ENCODE assay signal across 13 cellular contexts in genomic region chr17:72386619-72387237, GRCh38.
A peak's percentile ranks its signal among the peaks of the same experiment; 100 is the strongest.
DNase-seq lines count a peak whose midpoint lies in the region; ATAC-seq and TF ChIP-seq lines count a peak whose summit lies in the region.
"Had no signal": no experiment of that assay in that cellular context is flagged by ENCODE, and none has a peak within 500 bp of the region (broad histone marks: within the 10 kb centered on the region; RNA-seq: fewer than 3 reads in every experiment).

No MANE protein-coding gene starts in this region.

- CTCF ChIA-PET in RWPE1 (lab: Yijun Ruan, JAX) = no interaction called here
- CTCF ChIA-PET in CD8-positive, alpha-beta memory T cell (lab: Charles Lee) = no interaction called here

- peak overlapping the region; percentile 85 for H4K91ac ChIP-seq in mesenchymal stem cell (ENCODE audit: low read length)

- H3K79me2 ChIP-seq in Karpas-422 (ENCODE audit: low read length) = no peaks in the 10 kb centered on the region

- H3K9ac ChIP-seq in Karpas-422 (ENCODE audit: low read length) (peak overlapping the region; percentile 39; the same call in 1 of the 2 replicates), mesenchymal stem cell (ENCODE audit: low read length) (no peak overlapping the region)

- no peaks in the 10 kb centered on the region for H3K27me3 ChIP-seq in Karpas-422 (ENCODE audit: low read length)
- H3K27me3 ChIP-seq in mesenchymal stem cell (ENCODE audit: control insufficient read depth in 1 of 2, insufficient read depth in 1 of 2, low read length in 2 of 2) = no peaks in the 10 kb centered on the region
- H3K27me3 ChIP-seq in CD8-positive, alpha-beta memory T cell (ENCODE audit: insufficient read depth, low read length, poor library complexity, severe bottlenecking) = no peaks in the 10 kb centered on the region

- peak overlapping the region; percentile 53 for H2BK5ac ChIP-seq in mesenchymal stem cell (ENCODE audit: low read depth, low read length, poor library complexity, severe bottlenecking)

- H3K4me1 ChIP-seq in Karpas-422 (ENCODE audit: low read length) = peaks cover 68% of the 10 kb centered on the region
- H3K4me1 ChIP-seq in mesenchymal stem cell (ENCODE audit: control insufficient read depth, insufficient read depth, low read depth, low read length) = peaks cover 46% of the 10 kb centered on the region
- no peaks in the 10 kb centered on the region for H3K4me1 ChIP-seq in CD8-positive, alpha-beta memory T cell (ENCODE audit: insufficient read depth, low read length)

- ATAC-seq in GM21423 (IDR thresholded peaks at IDR 0.05; ENCODE audit: unreplicated experiment) = no peak
- ATAC-seq: stimulated activated naive B cell treated with anti-CD40 and anti-IgM and Interleukin-4, amounts not matched to agents 10 μg/mL and 1 μg/mL and 100 μg/mL, for 72 hours had no signal

- 73% methylated on average over 4 of the region's 5 CpGs for WGBS in mesenchymal stem cell

- peak overlapping the region in 1 of 2 experiments; percentile 76 for H3K4ac ChIP-seq in mesenchymal stem cell (ENCODE audit: low read depth in 1 of 2, low read length in 2 of 2)

- H3K23ac ChIP-seq in mesenchymal stem cell (ENCODE audit: low read length in 2 of 2) = peak overlapping the region in 1 of 2 experiments; percentile 61

- peaks cover 0 to 3% (median 0%) of the 10 kb centered on the region in 5 donors for H3K9me3 Mint-ChIP-seq in CD8-positive, alpha-beta memory T cell
- H3K9me3 Mint-ChIP-seq: activated naive CD8-positive, alpha-beta T cell treated with anti-CD3 and anti-CD28 coated beads for 36 hours had no signal

- peak overlapping the region; percentile 27 for H4K8ac ChIP-seq in mesenchymal stem cell (ENCODE audit: low read length)

- H3K9me2 ChIP-seq in Karpas-422 (replicated peaks; ENCODE audit: insufficient read depth, low read length) = no peaks in the 10 kb centered on the region

- H2AFZ ChIP-seq in Karpas-422 (ENCODE audit: low read length) (no peak overlapping the region), mesenchymal stem cell (ENCODE audit: low read depth, low read length) (no peak overlapping the region)

- peak overlapping the region; percentile 37; the same call in 1 of the 2 replicates for H3K27ac ChIP-seq in Karpas-422 (ENCODE audit: low read length)
- H3K27ac ChIP-seq in RWPE1 = peak overlapping the region; percentile 79
- peak overlapping the region; percentile 74 for H3K27ac ChIP-seq in mesenchymal stem cell (ENCODE audit: low read length, poor library complexity, severe bottlenecking)
- no peak overlapping the region for H3K27ac ChIP-seq in CD8-positive, alpha-beta memory T cell (ENCODE audit: low read depth, low read length)

- no peak overlapping the region for H3K27ac Mint-ChIP-seq in CD8-positive, alpha-beta memory T cell
- H3K27ac Mint-ChIP-seq: activated naive CD8-positive, alpha-beta T cell treated with anti-CD3 and anti-CD28 coated beads for 36 hours; stimulated activated naive B cell treated with anti-CD40 and anti-IgM and Interleukin-4, amounts not matched to agents 10 μg/mL and 1 μg/mL and 100 μg/mL, for 72 hours had no signal

- H3K18ac ChIP-seq in mesenchymal stem cell (ENCODE audit: low read depth in 1 of 2, low read length in 2 of 2) = peak overlapping the region; percentile 23 to 98

- H3K4me1 Mint-ChIP-seq in CD8-positive, alpha-beta memory T cell = no peaks in the 10 kb centered on the region
- H3K4me1 Mint-ChIP-seq: activated naive CD8-positive, alpha-beta T cell treated with anti-CD3 and anti-CD28 coated beads for 36 hours; CD4-positive, alpha-beta memory T cell; stimulated activated naive B cell treated with anti-CD40 and anti-IgM and Interleukin-4, amounts not matched to agents 10 μg/mL and 1 μg/mL and 100 μg/mL, for 72 hours had no signal

- POLR2A ChIA-PET in RWPE1 (lab: Yijun Ruan, JAX; ENCODE audit: low non-redundant PET) = interaction anchor here (0.7 kb wide), 1 partner anchor 48 kb away, joined by 8 read pairs; no protein-coding TSS in a partner anchor
- POLR2A ChIA-PET in CD8-positive, alpha-beta memory T cell (lab: Charles Lee) = no interaction called here

- peak overlapping the region; percentile 99 for H2AK5ac ChIP-seq in mesenchymal stem cell (ENCODE audit: low read length, severe bottlenecking)

- in situ Hi-C loops in Caki2 (cut with HindIII; ENCODE audit: low pct_unique_long_range_greater_than_20kb, low sequenced_read_pairs) = no loop called here

- H3K36me3 ChIP-seq in Karpas-422 (ENCODE audit: insufficient read depth, low read length) = no peaks in the 10 kb centered on the region
- no peaks in the 10 kb centered on the region for H3K36me3 ChIP-seq in mesenchymal stem cell (ENCODE audit: control insufficient read depth in 1 of 2, insufficient read depth in 2 of 2, low read depth in 1 of 2, low read length in 2 of 2)
- no peaks in the 10 kb centered on the region for H3K36me3 ChIP-seq in CD8-positive, alpha-beta memory T cell (ENCODE audit: insufficient read depth, low read length)

- H3K4me2 ChIP-seq in Karpas-422 (ENCODE audit: low read depth, low read length, poor library complexity, severe bottlenecking) (peak overlapping the region; percentile 56), mesenchymal stem cell (ENCODE audit: low read length, poor library complexity, severe bottlenecking) (no peak overlapping the region)

- H4K20me1 ChIP-seq in Karpas-422 (ENCODE audit: insufficient read depth, low read depth, low read length) = no peaks in the 10 kb centered on the region

- peaks cover 4 to 5% of the 10 kb centered on the region in 2 donors for H3K27me3 Mint-ChIP-seq in CD8-positive, alpha-beta memory T cell

- H3K4me3 Mint-ChIP-seq in CD8-positive, alpha-beta memory T cell = no peak overlapping the region
- H3K4me3 Mint-ChIP-seq: activated naive CD8-positive, alpha-beta T cell treated with anti-CD3 and anti-CD28 coated beads for 36 hours; CD4-positive, alpha-beta memory T cell; stimulated activated naive B cell treated with anti-CD40 and anti-IgM and Interleukin-4, amounts not matched to agents 10 μg/mL and 1 μg/mL and 100 μg/mL, for 72 hours had no signal

- H2BK12ac ChIP-seq in mesenchymal stem cell (ENCODE audit: low read length in 2 of 2) = peak overlapping the region; percentile 75 to 97

- peaks cover 7% of the 10 kb centered on the region for H3K79me1 ChIP-seq in mesenchymal stem cell (replicated peaks; ENCODE audit: low read length, poor library complexity, severe bottlenecking)

- H3K9me3 ChIP-seq in Karpas-422 (ENCODE audit: low read length) = no peaks in the 10 kb centered on the region
- H3K9me3 ChIP-seq in mesenchymal stem cell (ENCODE audit: control insufficient read depth, low read length) = no peaks in the 10 kb centered on the region
- H3K9me3 ChIP-seq in CD8-positive, alpha-beta memory T cell (ENCODE audit: low read length) = no peaks in the 10 kb centered on the region

- H2BK15ac ChIP-seq in mesenchymal stem cell (ENCODE audit: low read depth, poor library complexity, severe bottlenecking) = peak overlapping the region; percentile 60

- DNase-seq in Caki2 (ENCODE audit: low read depth) (peak; percentile 51), Karpas-422 (peak; percentile 73), RWPE1 (ENCODE audit: low spot score) (no peak), mesenchymal stem cell (no peak), GM03348 (ENCODE audit: low spot score) (no peak), GM20000 (ENCODE audit: low spot score) (no peak)
- DNase-seq in CD8-positive, alpha-beta memory T cell = no peak
- DNase-seq: activated naive CD8-positive, alpha-beta T cell treated with anti-CD3 and anti-CD28 coated beads for 36 hours; CD4-positive, alpha-beta memory T cell; NCI-H524; stimulated activated naive B cell treated with anti-CD40 and anti-IgM and Interleukin-4, amounts not matched to agents 10 μg/mL and 1 μg/mL and 100 μg/mL, for 72 hours; T-helper 2 cell had no signal

- H3K36me3 Mint-ChIP-seq in CD8-positive, alpha-beta memory T cell = no peaks in the 10 kb centered on the region
- H3K36me3 Mint-ChIP-seq: activated naive CD8-positive, alpha-beta T cell treated with anti-CD3 and anti-CD28 coated beads for 36 hours; CD4-positive, alpha-beta memory T cell; stimulated activated naive B cell treated with anti-CD40 and anti-IgM and Interleukin-4, amounts not matched to agents 10 μg/mL and 1 μg/mL and 100 μg/mL, for 72 hours had no signal

- H3K4me3 ChIP-seq in Karpas-422 (ENCODE audit: low read length) = peak overlapping the region; percentile 14; the same call in 1 of the 2 replicates
- H3K4me3 ChIP-seq in mesenchymal stem cell (ENCODE audit: insufficient read depth in 1 of 2, low read depth in 1 of 2, low read length in 2 of 2) = no peak overlapping the region
- no peak overlapping the region for H3K4me3 ChIP-seq in CD8-positive, alpha-beta memory T cell (ENCODE audit: low read length)

- peak overlapping the region; percentile 71 for H2BK120ac ChIP-seq in mesenchymal stem cell (ENCODE audit: low read depth, low read length)

- peak overlapping the region in 1 of 2 experiments; percentile 80 for H3K14ac ChIP-seq in mesenchymal stem cell (ENCODE audit: low read length in 2 of 2)

- no peak for TF ChIP-seq CTCF in RWPE1 (conservative IDR thresholded peaks at IDR 0.05; ENCODE audit: low read depth)
- no peak for TF ChIP-seq CTCF in GM20000 (IDR thresholded peaks at IDR 0.05; ENCODE audit: extremely low read depth, missing control alignments)

Comparison
In these comparisons a context has a peak if more than half of its experiments do, and no peak if none do; other contexts are left out.
1. DNase-seq: peak in Caki2 (single experiment) and Karpas-422 (single experiment); none in RWPE1 (single experiment), mesenchymal stem cell (single experiment), GM03348 (single experiment), CD8-positive, alpha-beta memory T cell (0 of 5) and GM20000 (single experiment).